11 cellular contexts compared by ENCODE assay signal in the genomic region with DNA sequence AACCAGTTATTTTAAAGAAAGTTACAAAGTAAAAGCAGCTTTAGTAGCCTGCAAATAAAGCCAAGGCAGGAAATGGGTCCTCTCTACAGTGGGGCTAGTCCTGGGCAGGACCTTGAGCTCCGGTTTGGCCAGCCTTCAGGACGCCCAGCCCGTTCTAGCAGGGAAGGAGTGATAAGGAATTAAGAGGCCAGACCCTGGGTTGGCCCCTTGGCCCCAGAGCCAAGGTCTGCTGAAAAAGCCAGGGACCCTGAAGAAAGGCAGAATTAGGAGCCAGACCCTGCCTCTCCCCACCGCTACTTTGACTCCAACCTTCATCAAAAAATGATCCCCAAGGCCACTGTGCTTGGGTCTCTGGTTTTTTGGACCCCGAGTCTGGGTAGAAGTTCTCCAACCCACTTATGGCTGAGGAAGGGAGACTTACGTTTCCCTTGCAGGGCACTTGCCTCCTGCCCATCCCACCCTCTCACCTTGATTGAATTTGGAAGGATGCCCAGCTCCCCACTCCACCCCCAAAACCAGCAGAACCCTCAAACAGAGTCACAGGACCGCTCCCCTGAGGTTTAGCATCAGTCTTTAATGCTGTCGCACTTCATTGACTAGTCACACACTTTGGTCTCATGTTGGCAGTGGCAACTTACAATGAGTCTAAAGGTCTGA. TPM values are rescaled to one million over a fixed set of nuclear protein-coding genes. Genes with fewer than 3 reads are reported as not detected.
DNase-seq lines count a peak whose midpoint lies in the region; ATAC-seq and TF ChIP-seq lines count a peak whose summit lies in the region.
"Had no signal": no experiment of that assay in that cellular context is flagged by ENCODE, and none has a peak within 500 bp of the region (broad histone marks: within the 10 kb centered on the region; RNA-seq: fewer than 3 reads in every experiment).

No MANE protein-coding gene starts in this region.

- peak overlapping the region; percentile 92 for H3K4me3 Mint-ChIP-seq in activated T-cell treated with anti-CD3 and anti-CD28 coated beads, Interleukin-2, amount 50 U/mL, for 4 hours
- H3K4me3 Mint-ChIP-seq in activated naive CD8-positive, alpha-beta T cell, result peak overlapping the region; percentile 95

- H3K27me3 ChIP-seq in left lung (no peaks in the 10 kb centered on the region), thymus (ENCODE audit: control insufficient read depth, insufficient read depth) (no peaks in the 10 kb centered on the region)

- no peak for ATAC-seq in activated T-cell treated with anti-CD3 and anti-CD28 coated beads, Interleukin-2, amount 50 U/mL, for 4 hours
- ATAC-seq in left lung, result no peak

- H3K27ac ChIP-seq in left lung (peak overlapping the region; percentile 2 to 11), thymus (ENCODE audit: low read depth) (no peak overlapping the region)

- H3K27me3 Mint-ChIP-seq in activated T-cell treated with anti-CD3 and anti-CD28 coated beads, Interleukin-2, amount 50 U/mL, for 4 hours (ENCODE audit: low read depth), result no peaks in the 10 kb centered on the region
- H3K27me3 Mint-ChIP-seq in activated naive CD8-positive, alpha-beta T cell, result no peaks in the 10 kb centered on the region

- peak overlapping the region in 1 of 2 donors; percentile 97 for H3K4me3 ChIP-seq in left lung
- H3K4me3 ChIP-seq in thymus (ENCODE audit: low read length), result peak overlapping the region; percentile 6
- H3K4me3 ChIP-seq: lung had no signal

- 96% methylated on average over 8 of the region's 8 CpGs for WGBS in thymus

- H3K9me3 ChIP-seq in left lung (no peaks in the 10 kb centered on the region), thymus (ENCODE audit: control insufficient read depth) (no peaks in the 10 kb centered on the region)

- no peak for TF ChIP-seq CTCF in left lung (IDR thresholded peaks at IDR 0.05)

- H3K4me1 Mint-ChIP-seq in activated T-cell treated with anti-CD3 and anti-CD28 coated beads, Interleukin-2, amount 50 U/mL, for 4 hours (ENCODE audit: low read depth), result peaks cover 50% of the 10 kb centered on the region
- H3K4me1 Mint-ChIP-seq in activated naive CD8-positive, alpha-beta T cell (ENCODE audit: low read depth), result peaks cover 51% of the 10 kb centered on the region

- H3K4me1 ChIP-seq in left lung, result peaks cover 11 to 72% of the 10 kb centered on the region in 2 donors
- H3K4me1 ChIP-seq in thymus (ENCODE audit: control insufficient read depth, insufficient read depth, low read length), result peaks cover 22% of the 10 kb centered on the region

- DNase-seq in activated T-cell treated with anti-CD3 and anti-CD28 coated beads, Interleukin-2, amount 50 U/mL, for 4 hours, result no peak
- no peak for DNase-seq in activated T-cell treated with anti-CD3 and anti-CD28 coated beads, Interleukin-2, amount 50 U/mL, for 48 hours
- no peak for DNase-seq in left lung
- no peak for DNase-seq in mucosa of gallbladder (ENCODE audit: low spot score)
- no peak for DNase-seq in EL
- DNase-seq in NCI-H1436 treated with DMSO at 0.1 percent for 48 hours (lab: John Stamatoyannopoulos, UW), result no peak
- DNase-seq: central memory CD4-positive, alpha-beta T cell; NCI-H69 had no signal

- H3K36me3 ChIP-seq in left lung (peaks cover 5 to 36% of the 10 kb centered on the region in 2 donors), thymus (ENCODE audit: control insufficient read depth, insufficient read depth) (peaks cover 26% of the 10 kb centered on the region)

- intact Hi-C loops in left lung (cut with DNase I), result no loop called here

- no peaks in the 10 kb centered on the region for H3K9me3 Mint-ChIP-seq in activated T-cell treated with anti-CD3 and anti-CD28 coated beads, Interleukin-2, amount 50 U/mL, for 4 hours
- H3K9me3 Mint-ChIP-seq in activated naive CD8-positive, alpha-beta T cell (ENCODE audit: low read depth), result no peaks in the 10 kb centered on the region

- H3K36me3 Mint-ChIP-seq in activated T-cell treated with anti-CD3 and anti-CD28 coated beads, Interleukin-2, amount 50 U/mL, for 4 hours (ENCODE audit: insufficient read depth), result peaks cover 36% of the 10 kb centered on the region
- peaks cover 17% of the 10 kb centered on the region for H3K36me3 Mint-ChIP-seq in activated naive CD8-positive, alpha-beta T cell

- peak overlapping the region; percentile 84 for H3K27ac Mint-ChIP-seq in activated naive CD8-positive, alpha-beta T cell

RNA-seq across cellular contexts. Expression of a gene that starts 3.9 kb away (rescaled TPM):
- total RNA-seq in activated T-cell treated with anti-CD3 and anti-CD28 coated beads, Interleukin-2, amount 50 U/mL, for 4 hours, result 100 to 1,000 TPM; 119 to 128 (median 120) TPM
- total RNA-seq in left lung, result 100 to 1,000 TPM; 107 to 110 TPM
- 65.0 TPM for polyA plus RNA-seq in thymus
- 142 TPM for total RNA-seq in mucosa of gallbladder

RNA-seq across cellular contexts. Expression of a gene that starts 15.1 kb away (rescaled TPM):
- 10 to 100 TPM; 92.5 to 96.3 (median 94.6) TPM for total RNA-seq in activated T-cell treated with anti-CD3 and anti-CD28 coated beads, Interleukin-2, amount 50 U/mL, for 4 hours
- total RNA-seq in left lung (100 to 1,000 TPM; 119 to 122 TPM), mucosa of gallbladder (149 TPM)
- polyA plus RNA-seq in thymus, result 143 TPM

RNA-seq across cellular contexts. Expression of a gene that starts 18.4 kb away (rescaled TPM):
- total RNA-seq in activated T-cell treated with anti-CD3 and anti-CD28 coated beads, Interleukin-2, amount 50 U/mL, for 4 hours, result 10 to 100 TPM; 42.5 to 49.8 (median 44.3) TPM
- 100 to 1,000 TPM; 120 to 154 TPM for total RNA-seq in left lung
- polyA plus RNA-seq in thymus, result 58.5 TPM
- total RNA-seq in mucosa of gallbladder, result 127 TPM

RNA-seq across cellular contexts. Expression of a gene that starts 39.2 kb away (rescaled TPM):
- total RNA-seq in activated T-cell treated with anti-CD3 and anti-CD28 coated beads, Interleukin-2, amount 50 U/mL, for 4 hours, result under 1 TPM in 1 of 3 donors, not detected in 2; 0.19 TPM
- total RNA-seq in left lung, result 1 to 10 TPM in 1 of 2 donors, under 1 TPM in 1; 0.76 to 3.6 TPM
- polyA plus RNA-seq in thymus, result 0.11 TPM
- total RNA-seq in mucosa of gallbladder, result 1.9 TPM

RNA-seq across cellular contexts. Expression of a gene that starts 57.5 kb away (rescaled TPM):
- total RNA-seq in activated T-cell treated with anti-CD3 and anti-CD28 coated beads, Interleukin-2, amount 50 U/mL, for 4 hours, result 100 to 1,000 TPM; 161 to 213 (median 175) TPM
- 100 to 1,000 TPM; 112 to 125 TPM for total RNA-seq in left lung
- 216 TPM for polyA plus RNA-seq in thymus
- total RNA-seq in mucosa of gallbladder, result 184 TPM
